In genomic region chr11:118933486-118933885, GRCh38 we compare ENCODE assay signal across 1 cellular context.
TF ChIP-seq lines count a peak whose summit lies in the region.

No MANE protein-coding gene starts in this region.

TF ChIP-seq in HCT116, 20 proteins besides CTCF, POLR2A, EP300 and RAD21 (continued from another document):
- TF ChIP-seq CBX3 (IDR thresholded peaks at IDR 0.05; ENCODE audit: low read depth), result no peak
- TF ChIP-seq ZNF274 (IDR thresholded peaks at IDR 0.05; ENCODE audit: low read depth, low read length), result no peak
- no peak for TF ChIP-seq TCF7L2 (IDR thresholded peaks at IDR 0.05; ENCODE audit: borderline replicate concordance, extremely low read depth, insufficient read depth, insufficient read length)
- TF ChIP-seq SP1 (IDR thresholded peaks at IDR 0.05; ENCODE audit: low read depth), result no peak
- TF ChIP-seq JUND (IDR thresholded peaks at IDR 0.05), result no peak
- no peak for TF ChIP-seq CEBPB (IDR thresholded peaks at IDR 0.05; ENCODE audit: low read depth)
- no peak for TF ChIP-seq SRF (IDR thresholded peaks at IDR 0.05; ENCODE audit: low read depth)
- TF ChIP-seq ATF3 (IDR thresholded peaks at IDR 0.05), result no peak
